1 cellular context compared by ENCODE assay signal in the genomic region with DNA sequence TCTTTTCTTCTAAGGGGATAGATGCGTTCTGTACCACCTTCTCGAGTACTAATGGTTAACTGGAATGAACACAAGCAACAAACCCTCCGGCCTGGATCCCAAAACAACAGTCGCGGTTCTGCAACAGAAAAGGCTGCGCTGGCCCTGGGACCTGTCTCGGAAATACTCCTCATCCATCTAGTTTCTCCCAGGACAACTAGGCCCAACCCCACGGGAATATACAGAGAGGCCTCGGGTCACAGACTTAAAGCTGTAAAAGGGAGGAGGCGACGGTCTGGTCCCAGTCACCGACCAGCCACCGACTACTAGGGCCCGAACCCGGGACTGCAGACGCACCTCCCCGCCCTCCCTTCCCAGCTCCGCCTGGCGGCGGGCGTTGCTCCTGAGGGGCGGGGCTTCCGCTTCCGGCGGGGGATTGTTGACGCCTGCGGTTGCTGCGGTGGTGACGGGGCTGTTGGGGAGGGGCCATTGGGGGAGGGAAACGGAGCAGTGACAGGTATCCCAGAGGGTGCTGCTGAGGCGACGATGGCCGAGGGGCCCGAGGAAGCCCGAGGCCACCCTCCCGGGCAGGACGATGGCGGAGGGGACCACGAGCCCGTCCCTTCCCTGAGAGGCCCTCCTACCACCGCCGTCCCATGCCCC.
TF ChIP-seq lines count a peak whose summit lies in the region.

A gene with protein sequence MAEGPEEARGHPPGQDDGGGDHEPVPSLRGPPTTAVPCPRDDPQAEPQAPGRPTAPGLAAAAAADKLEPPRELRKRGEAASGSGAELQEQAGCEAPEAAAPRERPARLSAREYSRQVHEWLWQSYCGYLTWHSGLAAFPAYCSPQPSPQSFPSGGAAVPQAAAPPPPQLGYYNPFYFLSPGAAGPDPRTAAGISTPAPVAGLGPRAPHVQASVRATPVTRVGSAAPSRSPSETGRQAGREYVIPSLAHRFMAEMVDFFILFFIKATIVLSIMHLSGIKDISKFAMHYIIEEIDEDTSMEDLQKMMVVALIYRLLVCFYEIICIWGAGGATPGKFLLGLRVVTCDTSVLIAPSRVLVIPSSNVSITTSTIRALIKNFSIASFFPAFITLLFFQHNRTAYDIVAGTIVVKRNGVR (plus strand): TSS at position 418 of the 642 bp plus-strand sequence. CDS start 108 bp downstream, at position 526.

TF ChIP-seq in HepG2, 621 proteins besides CTCF, POLR2A, EP300 and RAD21 (continued from another document):
- TF ChIP-seq, protein P1, sequence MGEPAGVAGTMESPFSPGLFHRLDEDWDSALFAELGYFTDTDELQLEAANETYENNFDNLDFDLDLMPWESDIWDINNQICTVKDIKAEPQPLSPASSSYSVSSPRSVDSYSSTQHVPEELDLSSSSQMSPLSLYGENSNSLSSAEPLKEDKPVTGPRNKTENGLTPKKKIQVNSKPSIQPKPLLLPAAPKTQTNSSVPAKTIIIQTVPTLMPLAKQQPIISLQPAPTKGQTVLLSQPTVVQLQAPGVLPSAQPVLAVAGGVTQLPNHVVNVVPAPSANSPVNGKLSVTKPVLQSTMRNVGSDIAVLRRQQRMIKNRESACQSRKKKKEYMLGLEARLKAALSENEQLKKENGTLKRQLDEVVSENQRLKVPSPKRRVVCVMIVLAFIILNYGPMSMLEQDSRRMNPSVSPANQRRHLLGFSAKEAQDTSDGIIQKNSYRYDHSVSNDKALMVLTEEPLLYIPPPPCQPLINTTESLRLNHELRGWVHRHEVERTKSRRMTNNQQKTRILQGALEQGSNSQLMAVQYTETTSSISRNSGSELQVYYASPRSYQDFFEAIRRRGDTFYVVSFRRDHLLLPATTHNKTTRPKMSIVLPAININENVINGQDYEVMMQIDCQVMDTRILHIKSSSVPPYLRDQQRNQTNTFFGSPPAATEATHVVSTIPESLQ (CRISPR knock-in tag; conservative IDR thresholded peaks at IDR 0.05), result no peak
- TF ChIP-seq, protein P2, sequence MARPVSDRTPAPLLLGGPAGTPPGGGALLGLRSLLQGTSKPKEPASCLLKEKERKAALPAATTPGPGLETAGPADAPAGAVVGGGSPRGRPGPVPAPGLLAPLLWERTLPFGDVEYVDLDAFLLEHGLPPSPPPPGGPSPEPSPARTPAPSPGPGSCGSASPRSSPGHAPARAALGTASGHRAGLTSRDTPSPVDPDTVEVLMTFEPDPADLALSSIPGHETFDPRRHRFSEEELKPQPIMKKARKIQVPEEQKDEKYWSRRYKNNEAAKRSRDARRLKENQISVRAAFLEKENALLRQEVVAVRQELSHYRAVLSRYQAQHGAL (CRISPR knock-in tag; IDR thresholded peaks at IDR 0.05; ENCODE audit: not compliant biosample characterization), result no peak
- TF ChIP-seq, protein P3, sequence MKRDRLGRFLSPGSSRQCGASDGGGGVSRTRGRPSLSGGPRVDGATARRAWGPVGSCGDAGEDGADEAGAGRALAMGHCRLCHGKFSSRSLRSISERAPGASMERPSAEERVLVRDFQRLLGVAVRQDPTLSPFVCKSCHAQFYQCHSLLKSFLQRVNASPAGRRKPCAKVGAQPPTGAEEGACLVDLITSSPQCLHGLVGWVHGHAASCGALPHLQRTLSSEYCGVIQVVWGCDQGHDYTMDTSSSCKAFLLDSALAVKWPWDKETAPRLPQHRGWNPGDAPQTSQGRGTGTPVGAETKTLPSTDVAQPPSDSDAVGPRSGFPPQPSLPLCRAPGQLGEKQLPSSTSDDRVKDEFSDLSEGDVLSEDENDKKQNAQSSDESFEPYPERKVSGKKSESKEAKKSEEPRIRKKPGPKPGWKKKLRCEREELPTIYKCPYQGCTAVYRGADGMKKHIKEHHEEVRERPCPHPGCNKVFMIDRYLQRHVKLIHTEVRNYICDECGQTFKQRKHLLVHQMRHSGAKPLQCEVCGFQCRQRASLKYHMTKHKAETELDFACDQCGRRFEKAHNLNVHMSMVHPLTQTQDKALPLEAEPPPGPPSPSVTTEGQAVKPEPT (CRISPR knock-in tag; IDR thresholded peaks at IDR 0.05; ENCODE audit: low read depth), result 0 out of 2 replicates have a peak, but pooled peaks have one; percentile 56
- TF ChIP-seq CREM (IDR thresholded peaks at IDR 0.05) (peak; percentile 83), CREM (CRISPR knock-in tag; IDR thresholded peaks at IDR 0.05) (no peak), ZNF839 (CRISPR knock-in tag; IDR thresholded peaks at IDR 0.05; ENCODE audit: borderline replicate concordance) (peak; percentile 91), MYNN (CRISPR knock-in tag; IDR thresholded peaks at IDR 0.05; ENCODE audit: low read depth) (no peak), SALL1 (CRISPR knock-in tag; IDR thresholded peaks at IDR 0.05) (peak; percentile 90), SRY (CRISPR knock-in tag; IDR thresholded peaks at IDR 0.05) (peak; percentile 80; the same call in 1 of the 2 replicates), HMG20A (CRISPR knock-in tag; IDR thresholded peaks at IDR 0.05; ENCODE audit: borderline replicate concordance) (no peak; the same call in 1 of the 2 replicates), THAP11 (CRISPR knock-in tag; IDR thresholded peaks at IDR 0.05) (peak; percentile 89), ZNF780A (CRISPR knock-in tag; IDR thresholded peaks at IDR 0.05) (peak; percentile 15; the same call in 1 of the 2 replicates), XRCC5 (optimal IDR thresholded peaks at IDR 0.05; ENCODE audit: low read length) (no peak), ZNF431 (CRISPR knock-in tag; IDR thresholded peaks at IDR 0.05; ENCODE audit: borderline replicate concordance, low read depth) (no peak), HNRNPH1 (optimal IDR thresholded peaks at IDR 0.05; ENCODE audit: low read depth, low read length) (no peak), ATF1 (CRISPR knock-in tag; IDR thresholded peaks at IDR 0.05) (peak; percentile 60), ZNF205 (CRISPR knock-in tag; IDR thresholded peaks at IDR 0.05) (peak; percentile 85), ZNF781 (CRISPR knock-in tag; IDR thresholded peaks at IDR 0.05; ENCODE audit: borderline replicate concordance, not compliant biosample characterization) (peak; percentile 89), FOSL1 (CRISPR knock-in tag; IDR thresholded peaks at IDR 0.05; ENCODE audit: borderline replicate concordance) (no peak), TEAD2 (CRISPR knock-in tag; IDR thresholded peaks at IDR 0.05) (0 out of 2 replicates have a peak, but pooled peaks have one; percentile 59), ZFP36L1 (CRISPR knock-in tag; IDR thresholded peaks at IDR 0.05) (no peak; the same call in 1 of the 2 replicates), ARNT2 (CRISPR knock-in tag; IDR thresholded peaks at IDR 0.05; ENCODE audit: low read depth) (peak; percentile 72; the same call in 1 of the 2 replicates), REL (CRISPR knock-in tag; conservative IDR thresholded peaks at IDR 0.05) (peak; percentile 77), RFXANK (CRISPR knock-in tag; IDR thresholded peaks at IDR 0.05) (peak; percentile 92), TBL1XR1 (IDR thresholded peaks at IDR 0.05; ENCODE audit: borderline replicate concordance, low read length, partially characterized antibody) (peak; percentile 79), KMT2B (CRISPR knock-in tag; IDR thresholded peaks at IDR 0.05) (peak; percentile 76), ZBTB20 (CRISPR knock-in tag; IDR thresholded peaks at IDR 0.05; ENCODE audit: borderline replicate concordance, low read depth) (0 out of 2 replicates have a peak, but pooled peaks have one; percentile 55), NFKBIZ (CRISPR knock-in tag; IDR thresholded peaks at IDR 0.05) (no peak), ZNF878 (CRISPR knock-in tag; IDR thresholded peaks at IDR 0.05) (no peak), ZNF790 (CRISPR knock-in tag; IDR thresholded peaks at IDR 0.05; ENCODE audit: borderline replicate concordance) (peak; percentile 96; the same call in 1 of the 2 replicates), EHMT2 (IDR thresholded peaks at IDR 0.05; ENCODE audit: borderline replicate concordance, low read depth, low read length) (no peak; the same call in 1 of the 2 replicates), HDAC1 (CRISPR knock-in tag; IDR thresholded peaks at IDR 0.05) (peak; percentile 86), WIZ (CRISPR knock-in tag; IDR thresholded peaks at IDR 0.05) (no peak; the same call in 1 of the 2 replicates)
- TF ChIP-seq, protein P4, sequence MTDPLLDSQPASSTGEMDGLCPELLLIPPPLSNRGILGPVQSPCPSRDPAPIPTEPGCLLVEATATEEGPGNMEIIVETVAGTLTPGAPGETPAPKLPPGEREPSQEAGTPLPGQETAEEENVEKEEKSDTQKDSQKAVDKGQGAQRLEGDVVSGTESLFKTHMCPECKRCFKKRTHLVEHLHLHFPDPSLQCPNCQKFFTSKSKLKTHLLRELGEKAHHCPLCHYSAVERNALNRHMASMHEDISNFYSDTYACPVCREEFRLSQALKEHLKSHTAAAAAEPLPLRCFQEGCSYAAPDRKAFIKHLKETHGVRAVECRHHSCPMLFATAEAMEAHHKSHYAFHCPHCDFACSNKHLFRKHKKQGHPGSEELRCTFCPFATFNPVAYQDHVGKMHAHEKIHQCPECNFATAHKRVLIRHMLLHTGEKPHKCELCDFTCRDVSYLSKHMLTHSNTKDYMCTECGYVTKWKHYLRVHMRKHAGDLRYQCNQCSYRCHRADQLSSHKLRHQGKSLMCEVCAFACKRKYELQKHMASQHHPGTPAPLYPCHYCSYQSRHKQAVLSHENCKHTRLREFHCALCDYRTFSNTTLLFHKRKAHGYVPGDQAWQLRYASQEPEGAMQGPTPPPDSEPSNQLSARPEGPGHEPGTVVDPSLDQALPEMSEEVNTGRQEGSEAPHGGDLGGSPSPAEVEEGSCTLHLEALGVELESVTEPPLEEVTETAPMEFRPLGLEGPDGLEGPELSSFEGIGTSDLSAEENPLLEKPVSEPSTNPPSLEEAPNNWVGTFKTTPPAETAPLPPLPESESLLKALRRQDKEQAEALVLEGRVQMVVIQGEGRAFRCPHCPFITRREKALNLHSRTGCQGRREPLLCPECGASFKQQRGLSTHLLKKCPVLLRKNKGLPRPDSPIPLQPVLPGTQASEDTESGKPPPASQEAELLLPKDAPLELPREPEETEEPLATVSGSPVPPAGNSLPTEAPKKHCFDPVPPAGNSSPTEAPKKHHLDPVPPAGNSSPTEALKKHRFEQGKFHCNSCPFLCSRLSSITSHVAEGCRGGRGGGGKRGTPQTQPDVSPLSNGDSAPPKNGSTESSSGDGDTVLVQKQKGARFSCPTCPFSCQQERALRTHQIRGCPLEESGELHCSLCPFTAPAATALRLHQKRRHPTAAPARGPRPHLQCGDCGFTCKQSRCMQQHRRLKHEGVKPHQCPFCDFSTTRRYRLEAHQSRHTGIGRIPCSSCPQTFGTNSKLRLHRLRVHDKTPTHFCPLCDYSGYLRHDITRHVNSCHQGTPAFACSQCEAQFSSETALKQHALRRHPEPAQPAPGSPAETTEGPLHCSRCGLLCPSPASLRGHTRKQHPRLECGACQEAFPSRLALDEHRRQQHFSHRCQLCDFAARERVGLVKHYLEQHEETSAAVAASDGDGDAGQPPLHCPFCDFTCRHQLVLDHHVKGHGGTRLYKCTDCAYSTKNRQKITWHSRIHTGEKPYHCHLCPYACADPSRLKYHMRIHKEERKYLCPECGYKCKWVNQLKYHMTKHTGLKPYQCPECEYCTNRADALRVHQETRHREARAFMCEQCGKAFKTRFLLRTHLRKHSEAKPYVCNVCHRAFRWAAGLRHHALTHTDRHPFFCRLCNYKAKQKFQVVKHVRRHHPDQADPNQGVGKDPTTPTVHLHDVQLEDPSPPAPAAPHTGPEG (CRISPR knock-in tag; IDR thresholded peaks at IDR 0.05), result peak; percentile 80
- TF ChIP-seq, protein P5, sequence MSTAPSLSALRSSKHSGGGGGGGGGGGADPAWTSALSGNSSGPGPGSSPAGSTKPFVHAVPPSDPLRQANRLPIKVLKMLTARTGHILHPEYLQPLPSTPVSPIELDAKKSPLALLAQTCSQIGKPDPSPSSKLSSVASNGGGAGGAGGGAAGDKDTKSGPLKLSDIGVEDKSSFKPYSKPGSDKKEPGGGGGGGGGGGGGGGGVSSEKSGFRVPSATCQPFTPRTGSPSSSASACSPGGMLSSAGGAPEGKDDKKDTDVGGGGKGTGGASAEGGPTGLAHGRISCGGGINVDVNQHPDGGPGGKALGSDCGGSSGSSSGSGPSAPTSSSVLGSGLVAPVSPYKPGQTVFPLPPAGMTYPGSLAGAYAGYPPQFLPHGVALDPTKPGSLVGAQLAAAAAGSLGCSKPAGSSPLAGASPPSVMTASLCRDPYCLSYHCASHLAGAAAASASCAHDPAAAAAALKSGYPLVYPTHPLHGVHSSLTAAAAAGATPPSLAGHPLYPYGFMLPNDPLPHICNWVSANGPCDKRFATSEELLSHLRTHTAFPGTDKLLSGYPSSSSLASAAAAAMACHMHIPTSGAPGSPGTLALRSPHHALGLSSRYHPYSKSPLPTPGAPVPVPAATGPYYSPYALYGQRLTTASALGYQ (CRISPR knock-in tag; IDR thresholded peaks at IDR 0.05), result peak; percentile 50; the same call in 1 of the 2 replicates
- TF ChIP-seq, protein P6, sequence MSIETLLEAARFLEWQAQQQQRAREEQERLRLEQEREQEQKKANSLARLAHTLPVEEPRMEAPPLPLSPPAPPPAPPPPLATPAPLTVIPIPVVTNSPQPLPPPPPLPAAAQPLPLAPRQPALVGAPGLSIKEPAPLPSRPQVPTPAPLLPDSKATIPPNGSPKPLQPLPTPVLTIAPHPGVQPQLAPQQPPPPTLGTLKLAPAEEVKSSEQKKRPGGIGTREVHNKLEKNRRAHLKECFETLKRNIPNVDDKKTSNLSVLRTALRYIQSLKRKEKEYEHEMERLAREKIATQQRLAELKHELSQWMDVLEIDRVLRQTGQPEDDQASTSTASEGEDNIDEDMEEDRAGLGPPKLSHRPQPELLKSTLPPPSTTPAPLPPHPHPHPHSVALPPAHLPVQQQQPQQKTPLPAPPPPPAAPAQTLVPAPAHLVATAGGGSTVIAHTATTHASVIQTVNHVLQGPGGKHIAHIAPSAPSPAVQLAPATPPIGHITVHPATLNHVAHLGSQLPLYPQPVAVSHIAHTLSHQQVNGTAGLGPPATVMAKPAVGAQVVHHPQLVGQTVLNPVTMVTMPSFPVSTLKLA (IDR thresholded peaks at IDR 0.05), result 0 out of 2 replicates have a peak, but pooled peaks have one; percentile 20
- TF ChIP-seq, protein P7, sequence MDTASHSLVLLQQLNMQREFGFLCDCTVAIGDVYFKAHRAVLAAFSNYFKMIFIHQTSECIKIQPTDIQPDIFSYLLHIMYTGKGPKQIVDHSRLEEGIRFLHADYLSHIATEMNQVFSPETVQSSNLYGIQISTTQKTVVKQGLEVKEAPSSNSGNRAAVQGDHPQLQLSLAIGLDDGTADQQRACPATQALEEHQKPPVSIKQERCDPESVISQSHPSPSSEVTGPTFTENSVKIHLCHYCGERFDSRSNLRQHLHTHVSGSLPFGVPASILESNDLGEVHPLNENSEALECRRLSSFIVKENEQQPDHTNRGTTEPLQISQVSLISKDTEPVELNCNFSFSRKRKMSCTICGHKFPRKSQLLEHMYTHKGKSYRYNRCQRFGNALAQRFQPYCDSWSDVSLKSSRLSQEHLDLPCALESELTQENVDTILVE (CRISPR knock-in tag; IDR thresholded peaks at IDR 0.05), result peak; percentile 63; the same call in 1 of the 2 replicates
- TF ChIP-seq, protein P8, sequence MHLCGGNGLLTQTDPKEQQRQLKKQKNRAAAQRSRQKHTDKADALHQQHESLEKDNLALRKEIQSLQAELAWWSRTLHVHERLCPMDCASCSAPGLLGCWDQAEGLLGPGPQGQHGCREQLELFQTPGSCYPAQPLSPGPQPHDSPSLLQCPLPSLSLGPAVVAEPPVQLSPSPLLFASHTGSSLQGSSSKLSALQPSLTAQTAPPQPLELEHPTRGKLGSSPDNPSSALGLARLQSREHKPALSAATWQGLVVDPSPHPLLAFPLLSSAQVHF (CRISPR knock-in tag; IDR thresholded peaks at IDR 0.05), result peak; percentile 63; the same call in 1 of the 2 replicates
